ENCODE assay signal across 2 cellular contexts in the genomic region with DNA sequence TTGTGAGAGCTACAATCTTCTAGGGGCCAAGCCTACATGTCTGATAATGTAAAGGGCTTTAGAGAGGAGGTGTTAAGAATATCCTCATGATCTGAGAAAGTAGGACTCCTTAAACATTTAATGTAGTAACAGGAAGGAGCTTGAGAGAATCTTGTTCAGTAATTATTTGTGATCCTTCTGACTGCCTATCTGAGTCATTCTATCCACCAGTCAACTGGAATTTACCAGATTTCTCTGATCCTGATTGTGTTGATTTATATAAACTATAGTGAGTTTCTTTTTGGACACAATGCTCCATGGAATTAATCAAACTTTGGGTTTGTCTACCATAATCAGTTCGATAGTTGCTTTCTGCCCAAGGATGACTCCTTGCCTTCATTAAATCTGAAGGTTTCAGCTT.
TF ChIP-seq lines count a peak whose summit lies in the region.

No MANE protein-coding gene starts in this region.

TF ChIP-seq in IMR-90, 13 proteins besides CTCF, POLR2A, EP300 and RAD21:
- TF ChIP-seq, protein P1, sequence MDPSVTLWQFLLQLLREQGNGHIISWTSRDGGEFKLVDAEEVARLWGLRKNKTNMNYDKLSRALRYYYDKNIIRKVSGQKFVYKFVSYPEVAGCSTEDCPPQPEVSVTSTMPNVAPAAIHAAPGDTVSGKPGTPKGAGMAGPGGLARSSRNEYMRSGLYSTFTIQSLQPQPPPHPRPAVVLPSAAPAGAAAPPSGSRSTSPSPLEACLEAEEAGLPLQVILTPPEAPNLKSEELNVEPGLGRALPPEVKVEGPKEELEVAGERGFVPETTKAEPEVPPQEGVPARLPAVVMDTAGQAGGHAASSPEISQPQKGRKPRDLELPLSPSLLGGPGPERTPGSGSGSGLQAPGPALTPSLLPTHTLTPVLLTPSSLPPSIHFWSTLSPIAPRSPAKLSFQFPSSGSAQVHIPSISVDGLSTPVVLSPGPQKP (IDR thresholded peaks at IDR 0.05; ENCODE audit: borderline replicate concordance, low read depth, low read length), result no peak
- no peak for TF ChIP-seq SMC3 (IDR thresholded peaks at IDR 0.05; ENCODE audit: low read depth, low read length)
- TF ChIP-seq RCOR1 (IDR thresholded peaks at IDR 0.05; ENCODE audit: insufficient replicate concordance, low read length), result no peak
- no peak for TF ChIP-seq MXI1 (IDR thresholded peaks at IDR 0.05; ENCODE audit: borderline replicate concordance, low read depth, low read length)
- TF ChIP-seq, protein P2, sequence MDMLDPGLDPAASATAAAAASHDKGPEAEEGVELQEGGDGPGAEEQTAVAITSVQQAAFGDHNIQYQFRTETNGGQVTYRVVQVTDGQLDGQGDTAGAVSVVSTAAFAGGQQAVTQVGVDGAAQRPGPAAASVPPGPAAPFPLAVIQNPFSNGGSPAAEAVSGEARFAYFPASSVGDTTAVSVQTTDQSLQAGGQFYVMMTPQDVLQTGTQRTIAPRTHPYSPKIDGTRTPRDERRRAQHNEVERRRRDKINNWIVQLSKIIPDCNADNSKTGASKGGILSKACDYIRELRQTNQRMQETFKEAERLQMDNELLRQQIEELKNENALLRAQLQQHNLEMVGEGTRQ (IDR thresholded peaks at IDR 0.05; ENCODE audit: low read depth, low read length), result no peak
- TF ChIP-seq MAZ (IDR thresholded peaks at IDR 0.05; ENCODE audit: borderline replicate concordance, low read depth, low read length), result no peak
- no peak for TF ChIP-seq MAFK (IDR thresholded peaks at IDR 0.05; ENCODE audit: low read depth, low read length)
- TF ChIP-seq BHLHE40 (IDR thresholded peaks at IDR 0.05; ENCODE audit: low read depth, low read length), result no peak
- TF ChIP-seq RFX5 (IDR thresholded peaks at IDR 0.05; ENCODE audit: low read depth, low read length), result no peak
- no peak for TF ChIP-seq CEBPB (IDR thresholded peaks at IDR 0.05; ENCODE audit: low read depth, low read length)
- no peak for TF ChIP-seq CHD1 (IDR thresholded peaks at IDR 0.05; ENCODE audit: low read depth, low read length)
- no peak for TF ChIP-seq FOS (IDR thresholded peaks at IDR 0.05; ENCODE audit: low read depth, low read length)
- no peak for TF ChIP-seq NFE2L2 (IDR thresholded peaks at IDR 0.05; ENCODE audit: low read depth, low read length)

TF ChIP-seq in endothelial cell of umbilical vein, 7 proteins besides CTCF, POLR2A, EP300 and RAD21:
- no peak for TF ChIP-seq POLR2AphosphoS5 (IDR thresholded peaks at IDR 0.05; ENCODE audit: insufficient read depth, low read depth, low read length)
- no peak for TF ChIP-seq JUN (IDR thresholded peaks at IDR 0.05; ENCODE audit: borderline replicate concordance, insufficient read depth, insufficient read length, low read depth)
- TF ChIP-seq EZH2 (IDR thresholded peaks at IDR 0.05; ENCODE audit: borderline replicate concordance, low read depth, low read length, severe bottlenecking), result no peak
- TF ChIP-seq MYC (IDR thresholded peaks at IDR 0.05; ENCODE audit: low read depth, low read length), result no peak
- no peak for TF ChIP-seq FOS (IDR thresholded peaks at IDR 0.05; ENCODE audit: borderline replicate concordance, insufficient read depth, low read length)
- no peak for TF ChIP-seq GATA2 (IDR thresholded peaks at IDR 0.05; ENCODE audit: insufficient read depth, insufficient read length, low read depth, low read length)
- TF ChIP-seq, protein P3, sequence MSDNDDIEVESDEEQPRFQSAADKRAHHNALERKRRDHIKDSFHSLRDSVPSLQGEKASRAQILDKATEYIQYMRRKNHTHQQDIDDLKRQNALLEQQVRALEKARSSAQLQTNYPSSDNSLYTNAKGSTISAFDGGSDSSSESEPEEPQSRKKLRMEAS (IDR thresholded peaks at IDR 0.05; ENCODE audit: insufficient read depth, insufficient read length), result no peak
